ENCODE assay signal across 15 cellular contexts in genomic region chr22:28607710-28608109, GRCh38.
"Had no signal": no experiment of that assay in that cellular context is flagged by ENCODE, and none has a peak within 500 bp of the region (broad histone marks: within the 10 kb centered on the region; RNA-seq: fewer than 3 reads in every experiment).

No MANE protein-coding gene starts in this region.

- H3K4me3 ChIP-seq: neural progenitor cell, right atrium auricular region, smooth muscle cell had no signal

- H3K9me3 Mint-ChIP-seq: stimulated activated effector memory CD8-positive, alpha-beta T cell treated with anti-CD3 and anti-CD28 coated beads, Interleukin-12 subunit alpha, Interleukin-12 subunit beta, amount 100 ng/mL, for 72 hours; T-helper 1 cell treated with Interleukin-12 subunit alpha and Interleukin-12 subunit beta and Interleukin-4 antibody, amounts not matched to agents 30 μg/mL and 1 μg/mL, for 36 hours; type B pancreatic cell had no signal

- H3K36me3 ChIP-seq: neural progenitor cell, right atrium auricular region had no signal

- H3K9me3 ChIP-seq: right atrium auricular region had no signal

- H3K27ac ChIP-seq: neural progenitor cell, parathyroid adenoma, right atrium auricular region had no signal

- H3K27ac Mint-ChIP-seq: activated CD8-positive, alpha-beta T cell treated with anti-CD3 and anti-CD28 coated beads, Interleukin-2, amount 10 ng/mL, durations not matched to agents 7 days and 5 days; neural progenitor cell; stimulated activated effector memory CD8-positive, alpha-beta T cell treated with anti-CD3 and anti-CD28 coated beads, Interleukin-12 subunit alpha, Interleukin-12 subunit beta, amount 100 ng/mL, for 72 hours; T-helper 1 cell treated with Interleukin-12 subunit alpha and Interleukin-12 subunit beta and Interleukin-4 antibody, amounts not matched to agents 30 μg/mL and 1 μg/mL, for 36 hours; type B pancreatic cell; WTC11 had no signal

- H3K36me3 Mint-ChIP-seq: stimulated activated effector memory CD8-positive, alpha-beta T cell treated with anti-CD3 and anti-CD28 coated beads, Interleukin-12 subunit alpha, Interleukin-12 subunit beta, amount 100 ng/mL, for 72 hours; WTC11 had no signal

- DNase-seq: activated CD4-positive, alpha-beta T cell treated with anti-CD3 and anti-CD28 coated beads for 48 hours; activated CD8-positive, alpha-beta T cell treated with anti-CD3 and anti-CD28 coated beads, Interleukin-2, amount 10 ng/mL, durations not matched to agents 7 days and 5 days; activated naive CD4-positive, alpha-beta T cell treated with Interleukin-2 at 50 U/mL for 16 hours; cerebellar nuclear complex; dermis blood vessel endothelial cell; erythroblast; glutamatergic neuron had no signal

- H3K27me3 Mint-ChIP-seq: type B pancreatic cell had no signal

- H3K4me3 Mint-ChIP-seq: activated CD8-positive, alpha-beta T cell treated with anti-CD3 and anti-CD28 coated beads, Interleukin-2, amount 10 ng/mL, durations not matched to agents 7 days and 5 days; neural progenitor cell; stimulated activated effector memory CD8-positive, alpha-beta T cell treated with anti-CD3 and anti-CD28 coated beads, Interleukin-12 subunit alpha, Interleukin-12 subunit beta, amount 100 ng/mL, for 72 hours; T-helper 1 cell treated with Interleukin-12 subunit alpha and Interleukin-12 subunit beta and Interleukin-4 antibody, amounts not matched to agents 30 μg/mL and 1 μg/mL, for 36 hours; type B pancreatic cell; WTC11 had no signal

- H3K27me3 ChIP-seq: neural progenitor cell, right atrium auricular region had no signal

- ATAC-seq: activated CD8-positive, alpha-beta T cell treated with anti-CD3 and anti-CD28 coated beads, Interleukin-2, amount 10 ng/mL, durations not matched to agents 7 days and 5 days; stimulated activated effector memory CD8-positive, alpha-beta T cell treated with anti-CD3 and anti-CD28 coated beads, Interleukin-12 subunit alpha, Interleukin-12 subunit beta, amount 100 ng/mL, for 72 hours; WTC11 had no signal

- H3K4me1 Mint-ChIP-seq: stimulated activated effector memory CD8-positive, alpha-beta T cell treated with anti-CD3 and anti-CD28 coated beads, Interleukin-12 subunit alpha, Interleukin-12 subunit beta, amount 100 ng/mL, for 72 hours had no signal

- H3K4me1 ChIP-seq: right atrium auricular region had no signal
